21 cellular contexts compared by ENCODE assay signal in the genomic region with DNA sequence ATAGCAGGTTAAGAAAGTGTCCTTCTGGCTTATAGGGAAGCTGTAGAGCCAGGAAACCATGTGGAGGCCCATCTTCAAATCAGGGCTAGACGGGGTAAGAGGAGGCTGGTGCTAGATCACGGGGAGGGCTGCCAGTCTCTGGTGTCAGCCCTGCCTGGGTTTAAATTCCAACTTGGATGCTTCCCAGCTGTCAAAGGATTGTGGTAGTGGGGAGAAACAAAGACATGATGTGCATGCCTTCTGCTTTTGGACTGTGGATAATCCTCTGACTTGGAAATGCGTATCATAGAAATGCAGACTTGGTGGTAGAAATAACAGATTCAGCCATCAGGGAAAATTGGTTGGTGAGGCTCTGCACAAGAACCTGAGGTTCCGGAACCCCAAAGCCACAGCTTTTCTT.
"Had no signal": no experiment of that assay in that cellular context is flagged by ENCODE, and none has a peak within 500 bp of the region (broad histone marks: within the 10 kb centered on the region; RNA-seq: fewer than 3 reads in every experiment).

No MANE protein-coding gene starts in this region.

- H3K4me3 ChIP-seq: hepatocyte, left ventricle myocardium inferior, lung, psoas muscle, skin epidermis, thoracic aorta, transverse colon had no signal

- DNase-seq: cerebellar nuclear complex; foreskin keratinocyte; head of caudate nucleus; kidney; left cardiac atrium; left ventricle myocardium inferior; mesenchymal stem cell; midbrain; naive B cell; nephron progenitor cell; psoas muscle; stimulated activated CD4-positive, alpha-beta T cell treated with anti-CD3 and anti-CD28 coated beads, Interleukin-2, amount 100 ng/mL, for 24 hours; transverse colon had no signal

- ATAC-seq: foreskin keratinocyte, left cardiac atrium, psoas muscle, sciatic nerve had no signal

- H3K9me3 Mint-ChIP-seq: dendritic cell treated with granulocyte-macrophage colony-stimulating factor and Interleukin-4, amounts not matched to agents 40 ng/mL and 50 ng/mL, for 4 days; naive B cell; nephron progenitor cell; stimulated activated naive CD8-positive, alpha-beta T cell treated with anti-CD3 and anti-CD28 coated beads, Interleukin-15, Interleukin-2, amounts not matched to agents 100 ng/mL and 50 ng/mL, for 24 hours had no signal

- H3K36me3 Mint-ChIP-seq: naive B cell had no signal

- H3K4me1 Mint-ChIP-seq: naive B cell, nephron progenitor cell had no signal

- H3K27me3 Mint-ChIP-seq: dendritic cell treated with granulocyte-macrophage colony-stimulating factor and Interleukin-4, amounts not matched to agents 40 ng/mL and 50 ng/mL, for 4 days had no signal

- H3K4me1 ChIP-seq: foreskin keratinocyte, left ventricle myocardium inferior, psoas muscle, transverse colon had no signal

- H3K9me3 ChIP-seq: left ventricle myocardium inferior, neutrophil, psoas muscle, thoracic aorta, transverse colon had no signal

- H3K36me3 ChIP-seq: left ventricle myocardium inferior, neutrophil, thoracic aorta, transverse colon had no signal

- H3K4me3 Mint-ChIP-seq: dendritic cell treated with granulocyte-macrophage colony-stimulating factor and Interleukin-4, amounts not matched to agents 40 ng/mL and 50 ng/mL, for 4 days; naive B cell; nephron progenitor cell; stimulated activated naive CD8-positive, alpha-beta T cell treated with anti-CD3 and anti-CD28 coated beads, Interleukin-15, Interleukin-2, amounts not matched to agents 100 ng/mL and 50 ng/mL, for 24 hours had no signal

- H3K27me3 ChIP-seq: foreskin keratinocyte, hepatocyte, neutrophil, transverse colon had no signal

- H3K27ac Mint-ChIP-seq: dendritic cell treated with granulocyte-macrophage colony-stimulating factor and Interleukin-4, amounts not matched to agents 40 ng/mL and 50 ng/mL, for 4 days; naive B cell; nephron progenitor cell; stimulated activated naive CD8-positive, alpha-beta T cell treated with anti-CD3 and anti-CD28 coated beads, Interleukin-15, Interleukin-2, amounts not matched to agents 100 ng/mL and 50 ng/mL, for 24 hours had no signal
